In genomic region chr1:214551436-214552173, GRCh38 we compare ENCODE assay signal across 8 cellular contexts. TPM values are rescaled to one million over a fixed set of nuclear protein-coding genes. Genes with fewer than 3 reads are reported as not detected.
DNase-seq lines count a peak whose midpoint lies in the region; ATAC-seq and TF ChIP-seq lines count a peak whose summit lies in the region.

Gene PTPN14, minus strand, starts transcription at chr1:214551602. Its CDS starts 86,799 bp downstream, at chr1:214464803.

- ATAC-seq in GM18909 (IDR thresholded peaks at IDR 0.05; ENCODE audit: poor library complexity, unreplicated experiment), result peak; percentile 57
- ATAC-seq in activated naive CD8-positive, alpha-beta T cell treated with anti-CD3 and anti-CD28 coated beads, Interleukin-2, amount 10 ng/mL, durations not matched to agents 7 days and 5 days (ENCODE audit: low read depth), result peak; percentile 56
- ATAC-seq in effector memory CD8-positive, alpha-beta T cell (replicated peaks), result no peak

- CTCF ChIA-PET in BJ (lab: Yijun Ruan, JAX), result interaction anchor here (0.6 to 3.4 kb wide), 8 partner anchors 12 to 1672 kb away, joined by 3 to 21 read pairs (median 4); no protein-coding TSS in a partner anchor

- peaks cover 64% of the 10 kb centered on the region for H3K27me3 Mint-ChIP-seq in activated naive CD8-positive, alpha-beta T cell treated with anti-CD3 and anti-CD28 coated beads, Interleukin-2, amount 10 ng/mL, durations not matched to agents 7 days and 5 days
- peaks cover 9% of the 10 kb centered on the region for H3K27me3 Mint-ChIP-seq in neural progenitor cell (ENCODE audit: insufficient read depth, low read depth)
- H3K27me3 Mint-ChIP-seq in effector memory CD8-positive, alpha-beta T cell, result peaks cover 56 to 67% of the 10 kb centered on the region in 2 donors

- TF ChIP-seq CTCF in BJ (IDR thresholded peaks at IDR 0.05; ENCODE audit: insufficient read depth, low read depth, low read length) (peak; percentile 60), neural progenitor cell (IDR thresholded peaks at IDR 0.05) (peak; percentile 51)

- H3K4me1 ChIP-seq in neural progenitor cell, result peaks cover 39% of the 10 kb centered on the region

- peaks cover 46% of the 10 kb centered on the region for H3K79me2 ChIP-seq in neural progenitor cell (ENCODE audit: low read depth)

- peak within 1 kb of the TSS; percentile 100 for H3K27ac ChIP-seq in neural progenitor cell

- no peaks in the 10 kb centered on the region for H3K36me3 Mint-ChIP-seq in activated naive CD8-positive, alpha-beta T cell treated with anti-CD3 and anti-CD28 coated beads, Interleukin-2, amount 10 ng/mL, durations not matched to agents 7 days and 5 days
- no peaks in the 10 kb centered on the region for H3K36me3 Mint-ChIP-seq in neural progenitor cell
- H3K36me3 Mint-ChIP-seq in effector memory CD8-positive, alpha-beta T cell (ENCODE audit: insufficient read depth), result no peaks in the 10 kb centered on the region

- H3K27me3 ChIP-seq in BJ (ENCODE audit: control insufficient read depth, insufficient read depth, low read length) (no peaks in the 10 kb centered on the region), neural progenitor cell (no peaks in the 10 kb centered on the region)

- peaks cover 5% of the 10 kb centered on the region for H3K4me1 Mint-ChIP-seq in activated naive CD8-positive, alpha-beta T cell treated with anti-CD3 and anti-CD28 coated beads, Interleukin-2, amount 10 ng/mL, durations not matched to agents 7 days and 5 days
- H3K4me1 Mint-ChIP-seq in neural progenitor cell, result peaks cover 32% of the 10 kb centered on the region
- H3K4me1 Mint-ChIP-seq in effector memory CD8-positive, alpha-beta T cell (ENCODE audit: low read depth in 2 of 2), result no peaks in the 10 kb centered on the region

- H3K36me3 ChIP-seq in BJ (ENCODE audit: control insufficient read depth, insufficient read depth, low read length) (no peaks in the 10 kb centered on the region), neural progenitor cell (no peaks in the 10 kb centered on the region)

- no peak within 1 kb of the TSS for H3K27ac Mint-ChIP-seq in activated naive CD8-positive, alpha-beta T cell treated with anti-CD3 and anti-CD28 coated beads, Interleukin-2, amount 10 ng/mL, durations not matched to agents 7 days and 5 days
- peak within 1 kb of the TSS; percentile 100 for H3K27ac Mint-ChIP-seq in neural progenitor cell
- H3K27ac Mint-ChIP-seq in effector memory CD8-positive, alpha-beta T cell, result no peak within 1 kb of the TSS

- peak within 1 kb of the TSS; percentile 97 for H3K9ac ChIP-seq in neural progenitor cell

- peaks cover 39% of the 10 kb centered on the region for H3F3A ChIP-seq in neural progenitor cell (ENCODE audit: low read depth)

- H3K4me3 Mint-ChIP-seq in activated naive CD8-positive, alpha-beta T cell treated with anti-CD3 and anti-CD28 coated beads, Interleukin-2, amount 10 ng/mL, durations not matched to agents 7 days and 5 days, result peak within 1 kb of the TSS; percentile 86
- H3K4me3 Mint-ChIP-seq in neural progenitor cell, result peak within 1 kb of the TSS; percentile 94
- peak within 1 kb of the TSS in 1 of 2 donors; percentile 54 for H3K4me3 Mint-ChIP-seq in effector memory CD8-positive, alpha-beta T cell

- DNase-seq in BJ (ENCODE audit: low read depth) (peak; percentile 77), NCI-H1048 (lab: John Stamatoyannopoulos, UW) (peak; percentile 87), glomerular visceral epithelial cell (ENCODE audit: extremely low spot score) (peak; percentile 98), neural progenitor cell (ENCODE audit: low spot score) (peak; percentile 98), NCI-H187 (lab: John Stamatoyannopoulos, UW) (no peak)
- peak; percentile 36 for DNase-seq in activated naive CD8-positive, alpha-beta T cell treated with anti-CD3 and anti-CD28 coated beads, Interleukin-2, amount 10 ng/mL, durations not matched to agents 7 days and 5 days
- DNase-seq in effector memory CD8-positive, alpha-beta T cell, result no peak

- H4K20me1 ChIP-seq in neural progenitor cell (ENCODE audit: low read depth), result peaks cover 34% of the 10 kb centered on the region

- H3K4me2 ChIP-seq in neural progenitor cell, result peak within 1 kb of the TSS; percentile 96

- H2AFZ ChIP-seq in neural progenitor cell (replicated peaks), result peak within 1 kb of the TSS; percentile 75

- H3K9me3 ChIP-seq in neural progenitor cell (ENCODE audit: low read depth), result no peaks in the 10 kb centered on the region

- POLR2A ChIA-PET in BJ (lab: Charles Lee), result interaction anchor here (0.5 to 0.9 kb wide), 3 partner anchors 31 to 135 kb away, joined by 4 read pairs; no protein-coding TSS in a partner anchor
- POLR2A ChIA-PET in activated naive CD8-positive, alpha-beta T cell treated with anti-CD3 and anti-CD28 coated beads, Interleukin-2, amount 10 ng/mL, durations not matched to agents 7 days and 5 days (lab: Charles Lee), result no interaction called here

- H3K4me3 ChIP-seq in BJ (ENCODE audit: low read depth, low read length) (peak within 1 kb of the TSS; percentile 93), neural progenitor cell (peak within 1 kb of the TSS; percentile 71)

- H3K9me3 Mint-ChIP-seq in activated naive CD8-positive, alpha-beta T cell treated with anti-CD3 and anti-CD28 coated beads, Interleukin-2, amount 10 ng/mL, durations not matched to agents 7 days and 5 days, result no peaks in the 10 kb centered on the region
- peaks cover 3% of the 10 kb centered on the region for H3K9me3 Mint-ChIP-seq in neural progenitor cell
- no peaks in the 10 kb centered on the region for H3K9me3 Mint-ChIP-seq in effector memory CD8-positive, alpha-beta T cell

RNA-seq across cellular contexts. Expression of gene PTPN14, which starts in this region (rescaled TPM):
- polyA plus RNA-seq in BJ (2011; rRNA removed), result 23.7 and 29.4 TPM in 2 replicates
- polyA minus RNA-seq in BJ (2011; rRNA and poly(A)+ RNA removed), result 77.0 and 78.1 TPM in 2 replicates
- total RNA-seq in activated naive CD8-positive, alpha-beta T cell treated with anti-CD3 and anti-CD28 coated beads, Interleukin-2, amount 10 ng/mL, durations not matched to agents 7 days and 5 days, result under 1 TPM; 0.08 to 0.09 TPM
- total RNA-seq in neural progenitor cell (ENCODE audit: low replicate concordance), result 27.3 and 28.3 TPM in 2 replicates

Comparison
In these comparisons a context has a peak if more than half of its experiments do, and no peak if none do; other contexts are left out.
1. RNA of gene PTPN14 (total RNA-seq): 27.3 to 28.3 TPM in neural progenitor cell; 0.08 to 0.09 TPM in activated naive CD8-positive, alpha-beta T cell treated with anti-CD3 and anti-CD28 coated beads, Interleukin-2, amount 10 ng/mL, durations not matched to agents 7 days and 5 days; every median in the first group is over 10 times any median in the second.
2. Peak in DNase-seq and ATAC-seq in activated naive CD8-positive, alpha-beta T cell treated with anti-CD3 and anti-CD28 coated beads, Interleukin-2, amount 10 ng/mL, durations not matched to agents 7 days and 5 days; RNA of the gene not detected or under 1 TPM.
3. DNase-seq: peak in BJ (single experiment), NCI-H1048 (single experiment), glomerular visceral epithelial cell (single experiment) and neural progenitor cell (single experiment); none in NCI-H187 (0 of 2) and effector memory CD8-positive, alpha-beta T cell (0 of 3).